ENCODE assay signal across 29 cellular contexts in genomic region chr1:152024228-152024627, GRCh38. TPM values are rescaled to one million over a fixed set of nuclear protein-coding genes. Genes with fewer than 3 reads are reported as not detected.
DNase-seq lines count a peak whose midpoint lies in the region; ATAC-seq and TF ChIP-seq lines count a peak whose summit lies in the region.
"Had no signal": no experiment of that assay in that cellular context is flagged by ENCODE, and none has a peak within 500 bp of the region (broad histone marks: within the 10 kb centered on the region; RNA-seq: fewer than 3 reads in every experiment).

No MANE protein-coding gene starts in this region.

- intact Hi-C loops in PC-3 (cut with micrococcal nuclease), result no loop called here
- intact Hi-C loops in prostate gland (cut with DNase I), result no loop called here

- no peaks in the 10 kb centered on the region for H3K79me2 ChIP-seq in PC-3 (ENCODE audit: low read length)

- no peak overlapping the region for H3K9ac ChIP-seq in PC-3 (ENCODE audit: low read length)

- 51% methylated on average over 4 of the region's 4 CpGs for WGBS in esophagus, 2 donors
- 43% methylated on average over 4 of the region's 4 CpGs for WGBS in prostate gland

- no peaks in the 10 kb centered on the region for H4K20me1 ChIP-seq in PC-3 (ENCODE audit: low read length)

- H3F3A ChIP-seq in PC-3 (ENCODE audit: low read length, unreplicated experiment), result no peaks in the 10 kb centered on the region

- no peak overlapping the region for H3K4me3 ChIP-seq in PC-3 (ENCODE audit: low read length)
- no peak overlapping the region for H3K4me3 ChIP-seq in esophagus (ENCODE audit: low read depth in 1 of 2, low read length in 2 of 2)
- no peak overlapping the region for H3K4me3 ChIP-seq in prostate gland
- H3K4me3 ChIP-seq: coronary artery, esophagus muscularis mucosa, GM12878, stomach, tibial artery had no signal

- H3K9me3 ChIP-seq in PC-3 (ENCODE audit: low read length), result no peaks in the 10 kb centered on the region
- H3K9me3 ChIP-seq in esophagus (ENCODE audit: control insufficient read depth in 2 of 2, insufficient read depth in 1 of 2, low read depth in 1 of 2, low read length in 1 of 2), result no peaks in the 10 kb centered on the region
- H3K9me3 ChIP-seq in prostate gland, result no peaks in the 10 kb centered on the region
- H3K9me3 ChIP-seq: esophagus muscularis mucosa, stomach, tibial artery had no signal

- CTCF ChIA-PET in PC-3 (lab: Charles Lee), result no interaction called here

- H3K4me2 ChIP-seq in PC-3 (ENCODE audit: low read length), result peak overlapping the region; percentile 3; the same call in 1 of the 2 replicates

- H3K36me3 ChIP-seq in PC-3 (ENCODE audit: low read depth, low read length) (no peaks in the 10 kb centered on the region), esophagus (ENCODE audit: control insufficient read depth in 2 of 2, insufficient read depth in 2 of 2, low read length in 1 of 2) (no peaks in the 10 kb centered on the region), prostate gland (no peaks in the 10 kb centered on the region)
- H3K36me3 ChIP-seq: esophagus muscularis mucosa, stomach, tibial artery had no signal

- no peak for TF ChIP-seq POLR2A in prostate gland (IDR thresholded peaks at IDR 0.05)

- BruUV-seq in PC-3 (replicated peaks; lab: Mats Ljungman, UMichigan), result no TSS peak

- H3K27ac ChIP-seq in PC-3 (ENCODE audit: low read length), result peak overlapping the region; percentile 33; the same call in 1 of the 2 replicates
- H3K27ac ChIP-seq in esophagus (ENCODE audit: low read depth in 2 of 2, low read length in 1 of 2), result peak overlapping the region; percentile 91 to 92
- H3K27ac ChIP-seq in prostate gland, result no peak overlapping the region
- H3K27ac ChIP-seq: coronary artery, esophagus muscularis mucosa, stomach, tibial artery had no signal

- POLR2A ChIA-PET in PC-3 (lab: Charles Lee; ENCODE audit: unreplicated experiment), result no interaction called here

- peak; percentile 65 for DNase-seq in HT-29 (ENCODE audit: low spot score)
- DNase-seq in PC-3, result peak; percentile 54
- peak; percentile 15 for DNase-seq in prostate gland (ENCODE audit: low spot score)
- no peak for DNase-seq in NCI-H2081 treated with DMSO at 0.1 percent for 48 hours (lab: John Stamatoyannopoulos, UW)
- DNase-seq in GM03348 (ENCODE audit: low spot score), result no peak
- DNase-seq in DMS79 treated with DMSO at 0.1 percent for 48 hours (lab: John Stamatoyannopoulos, UW), result no peak
- DNase-seq: activated gamma-delta T cell treated with Interleukin-2 at 50 U/mL for 16 hours; activated naive CD8-positive, alpha-beta T cell treated with anti-CD3 and anti-CD28 coated beads, Interleukin-2, amount 50 U/mL, for 24 hours; activated T-cell treated with anti-CD3 and anti-CD28 coated beads, Interleukin-2, amount 50 U/mL, for 48 hours; caudate nucleus; CD4-positive, alpha-beta T cell; effector memory CD8-positive, alpha-beta T cell; EL; H7; left cardiac atrium; NCI-H1417 treated with DMSO at 0.1 percent for 48 hours; NCI-H2081; NCI-H226; NCI-H82; right cardiac atrium; RPMI8226; stomach; tibial artery had no signal

- peak; percentile 27 for ATAC-seq in PC-3
- no peak for ATAC-seq in GM18907 (IDR thresholded peaks at IDR 0.05; ENCODE audit: unreplicated experiment)
- ATAC-seq: activated naive CD8-positive, alpha-beta T cell treated with anti-CD3 and anti-CD28 coated beads, Interleukin-2, amount 50 U/mL, for 24 hours; effector memory CD8-positive, alpha-beta T cell; GM12878; left cardiac atrium; right cardiac atrium had no signal

- H2AFZ ChIP-seq in PC-3 (ENCODE audit: low read length), result no peak overlapping the region

- H3K27me3 ChIP-seq in PC-3 (ENCODE audit: low read length), result no peaks in the 10 kb centered on the region
- no peaks in the 10 kb centered on the region for H3K27me3 ChIP-seq in esophagus (ENCODE audit: control insufficient read depth in 1 of 2, insufficient read depth in 2 of 2, low read length in 2 of 2)
- H3K27me3 ChIP-seq in prostate gland (replicated peaks; ENCODE audit: insufficient read depth), result no peaks in the 10 kb centered on the region
- H3K27me3 ChIP-seq: esophagus muscularis mucosa, stomach had no signal

- H3K4me1 ChIP-seq in PC-3 (ENCODE audit: insufficient read depth, low read length) (peaks cover 11% of the 10 kb centered on the region; the same call in 1 of the 2 replicates), esophagus (ENCODE audit: control insufficient read depth in 2 of 2, insufficient read depth in 2 of 2, low read length in 1 of 2) (peaks cover 3 to 11% of the 10 kb centered on the region in 2 donors), prostate gland (replicated peaks) (no peaks in the 10 kb centered on the region)
- H3K4me1 ChIP-seq: esophagus muscularis mucosa, stomach, tibial artery had no signal

- no peaks in the 10 kb centered on the region for H3K9me2 ChIP-seq in PC-3 (replicated peaks; ENCODE audit: low read length)

- TF ChIP-seq CTCF in PC-3 (conservative IDR thresholded peaks at IDR 0.05; ENCODE audit: low read depth, low read length), result no peak
- no peak for TF ChIP-seq CTCF in prostate gland (IDR thresholded peaks at IDR 0.05)

RNA-seq across cellular contexts. Expression of gene S100A11, which starts 12.6 kb away (rescaled TPM):
- total RNA-seq in HT-29 (2014; rRNA removed; shearing (Covaris generic)), result 326 and 331 TPM in 2 replicates
- total RNA-seq in PC-3 (2014; rRNA removed) (443 and 541 TPM in 2 replicates), prostate gland (100 to 1,000 TPM; 253 to 351 TPM)
- over 10,000 TPM in 1 of 2 donors, 1,000 to 10,000 TPM in 1; 5,583 to 11,944 TPM for polyA plus RNA-seq in esophagus
- polyA plus RNA-seq: neural cell had no signal

RNA-seq across cellular contexts. Expression of gene S100A10, which starts 30.6 kb away (rescaled TPM):
- 279 and 305 TPM in 2 replicates for total RNA-seq in HT-29 (2014; rRNA removed; shearing (Covaris generic))
- total RNA-seq in PC-3 (2014; rRNA removed) (349 and 400 TPM in 2 replicates), prostate gland (10 to 100 TPM; 61.7 to 72.1 TPM)
- 1,000 to 10,000 TPM; 1,247 to 2,455 TPM for polyA plus RNA-seq in esophagus

Comparison
In these comparisons a context has a peak if more than half of its experiments do, and no peak if none do; other contexts are left out.
1. DNase-seq: peak in HT-29 (single experiment), PC-3 (single experiment) and prostate gland (single experiment); none in NCI-H2081 treated with DMSO at 0.1 percent for 48 hours (single experiment), GM03348 (single experiment) and DMS79 treated with DMSO at 0.1 percent for 48 hours (single experiment).
2. H3K27ac ChIP-seq: peak in PC-3 (single experiment) and esophagus (2 of 2); none in prostate gland (0 of 2).